ENCODE assay signal across 1 cellular context in genomic region chr2:10036095-10036879, GRCh38.
TF ChIP-seq lines count a peak whose summit lies in the region.

No MANE protein-coding gene starts in this region.

TF ChIP-seq in K562, 482 proteins besides CTCF, POLR2A, EP300 and RAD21 (continued from another document):
- TF ChIP-seq, protein P1, sequence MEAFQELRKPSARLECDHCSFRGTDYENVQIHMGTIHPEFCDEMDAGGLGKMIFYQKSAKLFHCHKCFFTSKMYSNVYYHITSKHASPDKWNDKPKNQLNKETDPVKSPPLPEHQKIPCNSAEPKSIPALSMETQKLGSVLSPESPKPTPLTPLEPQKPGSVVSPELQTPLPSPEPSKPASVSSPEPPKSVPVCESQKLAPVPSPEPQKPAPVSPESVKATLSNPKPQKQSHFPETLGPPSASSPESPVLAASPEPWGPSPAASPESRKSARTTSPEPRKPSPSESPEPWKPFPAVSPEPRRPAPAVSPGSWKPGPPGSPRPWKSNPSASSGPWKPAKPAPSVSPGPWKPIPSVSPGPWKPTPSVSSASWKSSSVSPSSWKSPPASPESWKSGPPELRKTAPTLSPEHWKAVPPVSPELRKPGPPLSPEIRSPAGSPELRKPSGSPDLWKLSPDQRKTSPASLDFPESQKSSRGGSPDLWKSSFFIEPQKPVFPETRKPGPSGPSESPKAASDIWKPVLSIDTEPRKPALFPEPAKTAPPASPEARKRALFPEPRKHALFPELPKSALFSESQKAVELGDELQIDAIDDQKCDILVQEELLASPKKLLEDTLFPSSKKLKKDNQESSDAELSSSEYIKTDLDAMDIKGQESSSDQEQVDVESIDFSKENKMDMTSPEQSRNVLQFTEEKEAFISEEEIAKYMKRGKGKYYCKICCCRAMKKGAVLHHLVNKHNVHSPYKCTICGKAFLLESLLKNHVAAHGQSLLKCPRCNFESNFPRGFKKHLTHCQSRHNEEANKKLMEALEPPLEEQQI (IDR thresholded peaks at IDR 0.05) = no peak
- TF ChIP-seq ZBTB8A (IDR thresholded peaks at IDR 0.05; ENCODE audit: partially characterized antibody) = no peak
TF ChIP-seq in K562: peak in this region for 5.
